In the genomic region with DNA sequence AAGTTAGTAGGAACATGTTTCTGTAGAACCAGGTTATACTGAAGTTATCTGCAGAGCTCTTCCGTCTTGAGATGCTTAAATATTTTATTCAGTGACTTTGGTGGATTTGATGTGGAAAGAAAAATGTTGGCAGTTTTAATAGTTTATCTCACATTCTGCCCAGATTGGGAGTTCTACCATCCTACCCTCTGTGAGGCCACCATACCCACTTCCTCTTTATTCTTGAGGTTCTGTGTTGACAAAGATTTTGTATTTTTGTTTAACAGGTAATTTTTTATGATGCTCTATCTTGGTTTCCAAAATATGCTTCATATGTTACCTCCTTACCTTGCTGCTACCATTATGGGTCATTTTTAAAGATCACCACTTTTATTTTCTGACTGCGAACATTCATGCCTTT, we compare ENCODE assay signal across 29 cellular contexts.
"Had no signal": no experiment of that assay in that cellular context is flagged by ENCODE, and none has a peak within 500 bp of the region (broad histone marks: within the 10 kb centered on the region; RNA-seq: fewer than 3 reads in every experiment).

No MANE protein-coding gene starts in this region.

- ATAC-seq: naive thymus-derived CD8-positive, alpha-beta T cell; natural killer cell treated with Interleukin-12 subunit alpha and Interleukin-12 subunit beta and Interleukin-15 and Interleukin-18, amount 100 ng/mL, for 72 hours; psoas muscle; right cardiac atrium; right lobe of liver; stimulated activated memory B cell treated with anti-CD40 and anti-IgM and Interleukin-4, amounts not matched to agents 10 μg/mL and 1 μg/mL and 100 μg/mL, for 72 hours; stimulated activated naive CD8-positive, alpha-beta T cell treated with anti-CD3 and anti-CD28 coated beads, Interleukin-15, amount 100 ng/mL, for 72 hours; stimulated activated naive CD8-positive, alpha-beta T cell treated with anti-CD3 and anti-CD28 coated beads, Interleukin-15, Interleukin-2, amounts not matched to agents 100 U/mL and 50 U/mL, for 24 hours; upper lobe of right lung had no signal

- H3K27me3 ChIP-seq: neural progenitor cell, right lobe of liver, sigmoid colon, suprapubic skin, testis, tibial artery, transverse colon, upper lobe of right lung, uterus had no signal

- H3K9me3 ChIP-seq: ovary, psoas muscle, right lobe of liver, sigmoid colon, suprapubic skin, testis, tibial artery, transverse colon, upper lobe of right lung, uterus had no signal

- H3K79me2 ChIP-seq: parathyroid adenoma had no signal

- H3K4me1 Mint-ChIP-seq: naive thymus-derived CD8-positive, alpha-beta T cell; neural progenitor cell; stimulated activated memory B cell treated with anti-CD40 and anti-IgM and Interleukin-4, amounts not matched to agents 10 μg/mL and 1 μg/mL and 100 μg/mL, for 72 hours; stimulated activated naive CD8-positive, alpha-beta T cell treated with anti-CD3 and anti-CD28 coated beads, Interleukin-15, amount 100 ng/mL, for 72 hours had no signal

- H3K4me1 ChIP-seq: neural progenitor cell, parathyroid adenoma, psoas muscle, right lobe of liver, sigmoid colon, suprapubic skin, testis, tibial artery, transverse colon, upper lobe of right lung, uterus had no signal

- H2AFZ ChIP-seq: neural progenitor cell, parathyroid adenoma had no signal

- H3K9me3 Mint-ChIP-seq: neural progenitor cell; stimulated activated memory B cell treated with anti-CD40 and anti-IgM and Interleukin-4, amounts not matched to agents 10 μg/mL and 1 μg/mL and 100 μg/mL, for 72 hours; type B pancreatic cell had no signal

- H3K4me2 ChIP-seq: neural progenitor cell had no signal

- DNase-seq: naive thymus-derived CD8-positive, alpha-beta T cell; occipital lobe; ovary; posterior cingulate gyrus; psoas muscle; right cardiac atrium; right lobe of liver; sigmoid colon; small intestine; stimulated activated CD4-positive, alpha-beta T cell treated with anti-CD3 and anti-CD28 coated beads, Interleukin-1b, Interleukin-23, amount 100 ng/mL, for 48 hours; stimulated activated CD4-positive, alpha-beta T cell treated with anti-CD3 and anti-CD28 coated beads, Interleukin-4, amount 100 ng/mL, for 1 hour; stimulated activated CD4-positive, alpha-beta T cell treated with anti-CD3 and anti-CD28 coated beads, Interleukin-4, amount 100 ng/mL, for 4 hours; stimulated activated CD8-positive, alpha-beta memory T cell treated with anti-CD3 and anti-CD28 coated beads, Interleukin-4, amount 100 ng/mL, for 48 hours; stimulated activated naive CD4-positive, alpha-beta T cell; stimulated activated naive CD8-positive, alpha-beta T cell treated with anti-CD3 and anti-CD28 coated beads, Interleukin-15, amount 100 ng/mL, for 72 hours; stimulated activated naive CD8-positive, alpha-beta T cell treated with anti-CD3 and anti-CD28 coated beads, Interleukin-15, Interleukin-2, amounts not matched to agents 100 U/mL and 50 U/mL, for 24 hours; substantia nigra; testis; tibial artery; transverse colon; upper lobe of right lung; uterus had no signal

- H3K4me3 ChIP-seq: neural progenitor cell, ovary, psoas muscle, right lobe of liver, sigmoid colon, suprapubic skin, testis, tibial artery, transverse colon, upper lobe of right lung, uterus had no signal

- H3K27ac ChIP-seq: neural progenitor cell, ovary, parathyroid adenoma, psoas muscle, right lobe of liver, sigmoid colon, suprapubic skin, testis, tibial artery, transverse colon, upper lobe of right lung, uterus had no signal

- H3K4me3 Mint-ChIP-seq: naive thymus-derived CD8-positive, alpha-beta T cell; natural killer cell treated with Interleukin-12 subunit alpha and Interleukin-12 subunit beta and Interleukin-15 and Interleukin-18, amount 100 ng/mL, for 72 hours; neural progenitor cell; stimulated activated memory B cell treated with anti-CD40 and anti-IgM and Interleukin-4, amounts not matched to agents 10 μg/mL and 1 μg/mL and 100 μg/mL, for 72 hours; stimulated activated naive CD8-positive, alpha-beta T cell treated with anti-CD3 and anti-CD28 coated beads, Interleukin-15, amount 100 ng/mL, for 72 hours; type B pancreatic cell had no signal

- H3K9ac ChIP-seq: neural progenitor cell, parathyroid adenoma had no signal

- H3K36me3 ChIP-seq: neural progenitor cell, ovary, right lobe of liver, sigmoid colon, suprapubic skin, tibial artery, transverse colon, upper lobe of right lung, uterus had no signal

- H3K36me3 Mint-ChIP-seq: naive thymus-derived CD8-positive, alpha-beta T cell; natural killer cell treated with Interleukin-12 subunit alpha and Interleukin-12 subunit beta and Interleukin-15 and Interleukin-18, amount 100 ng/mL, for 72 hours; neural progenitor cell; stimulated activated memory B cell treated with anti-CD40 and anti-IgM and Interleukin-4, amounts not matched to agents 10 μg/mL and 1 μg/mL and 100 μg/mL, for 72 hours; type B pancreatic cell had no signal

- H3K27ac Mint-ChIP-seq: naive thymus-derived CD8-positive, alpha-beta T cell; natural killer cell treated with Interleukin-12 subunit alpha and Interleukin-12 subunit beta and Interleukin-15 and Interleukin-18, amount 100 ng/mL, for 72 hours; neural progenitor cell; progenitor cell of endocrine pancreas; stimulated activated memory B cell treated with anti-CD40 and anti-IgM and Interleukin-4, amounts not matched to agents 10 μg/mL and 1 μg/mL and 100 μg/mL, for 72 hours; stimulated activated naive CD8-positive, alpha-beta T cell treated with anti-CD3 and anti-CD28 coated beads, Interleukin-15, amount 100 ng/mL, for 72 hours; type B pancreatic cell had no signal

- H3K27me3 Mint-ChIP-seq: naive thymus-derived CD8-positive, alpha-beta T cell; natural killer cell treated with Interleukin-12 subunit alpha and Interleukin-12 subunit beta and Interleukin-15 and Interleukin-18, amount 100 ng/mL, for 72 hours; progenitor cell of endocrine pancreas; stimulated activated memory B cell treated with anti-CD40 and anti-IgM and Interleukin-4, amounts not matched to agents 10 μg/mL and 1 μg/mL and 100 μg/mL, for 72 hours; stimulated activated naive CD8-positive, alpha-beta T cell treated with anti-CD3 and anti-CD28 coated beads, Interleukin-15, amount 100 ng/mL, for 72 hours; type B pancreatic cell had no signal
